In genomic region chr10:80474597-80474910, GRCh38 we compare ENCODE assay signal across 12 cellular contexts. TPM values are rescaled to one million over a fixed set of nuclear protein-coding genes. Genes with fewer than 3 reads are reported as not detected.
DNase-seq lines count a peak whose midpoint lies in the region; ATAC-seq, FAIRE-seq and TF ChIP-seq lines count a peak whose summit lies in the region.
"Had no signal": no experiment of that assay in that cellular context is flagged by ENCODE, and none has a peak within 500 bp of the region (broad histone marks: within the 10 kb centered on the region; RNA-seq: fewer than 3 reads in every experiment).

No MANE protein-coding gene starts in this region.

- intact Hi-C loops in activated CD8-positive, alpha-beta T cell treated with anti-CD3 and anti-CD28 coated beads for 36 hours (cut with micrococcal nuclease) = loop anchor here (10.0 kb wide), 1 partner anchor 270 kb away; the partner anchor contains the start of gene ANXA11

- H3F3A ChIP-seq in DOHH2 (ENCODE audit: control insufficient read depth, insufficient read depth) = peaks cover 14% of the 10 kb centered on the region

- 0 out of 2 replicates have a peak overlapping the region, but pooled peaks have one; percentile 54 for H3K4me2 ChIP-seq in DOHH2 (ENCODE audit: low read length)

- peak overlapping the region; percentile 88 for H3K27ac Mint-ChIP-seq in activated CD8-positive, alpha-beta T cell treated with anti-CD3 and anti-CD28 coated beads for 36 hours

- no peak for FAIRE-seq in GM12891 (lab: Jason Lieb, UNC)

- H3K36me3 ChIP-seq in DOHH2 (ENCODE audit: control insufficient read depth, low read length) (peaks cover 36% of the 10 kb centered on the region), cardiac muscle cell (no peaks in the 10 kb centered on the region), skeletal muscle tissue (ENCODE audit: control insufficient read depth in 3 of 3, insufficient read depth in 3 of 3, low read length in 3 of 3) (peaks cover 0 to 5% (median 2%) of the 10 kb centered on the region in 3 donors)
- H3K36me3 ChIP-seq: thoracic aorta had no signal

- H3K4me3 Mint-ChIP-seq in activated CD8-positive, alpha-beta T cell treated with anti-CD3 and anti-CD28 coated beads for 36 hours = no peak overlapping the region

- no peaks in the 10 kb centered on the region for H3K27me3 Mint-ChIP-seq in activated CD8-positive, alpha-beta T cell treated with anti-CD3 and anti-CD28 coated beads for 36 hours

- no peak for TF ChIP-seq CTCF in DOHH2 (IDR thresholded peaks at IDR 0.05; ENCODE audit: low read depth, low read length, poor library complexity, severe bottlenecking)
- no peak for TF ChIP-seq CTCF in activated CD8-positive, alpha-beta T cell treated with anti-CD3 and anti-CD28 coated beads for 36 hours (IDR thresholded peaks at IDR 0.05)
- no peak for TF ChIP-seq CTCF in cardiac muscle cell (IDR thresholded peaks at IDR 0.05; ENCODE audit: low read depth, low read length)

- peaks cover 55% of the 10 kb centered on the region for H3K4me1 ChIP-seq in DOHH2 (ENCODE audit: control insufficient read depth, low read length)
- peaks cover 9% of the 10 kb centered on the region for H3K4me1 ChIP-seq in cardiac muscle cell (ENCODE audit: low read depth)
- peaks cover 29 to 35% (median 29%) of the 10 kb centered on the region in 3 donors for H3K4me1 ChIP-seq in skeletal muscle tissue (ENCODE audit: control insufficient read depth in 3 of 3, insufficient read depth in 3 of 3, low read length in 3 of 3)

- no peaks in the 10 kb centered on the region for H3K27me3 ChIP-seq in DOHH2 (ENCODE audit: control insufficient read depth, low read length)
- H3K27me3 ChIP-seq in cardiac muscle cell = no peaks in the 10 kb centered on the region
- no peaks in the 10 kb centered on the region for H3K27me3 ChIP-seq in skeletal muscle tissue (ENCODE audit: control insufficient read depth in 3 of 3, insufficient read depth in 3 of 3, low read length in 3 of 3)

- H3K9me3 ChIP-seq in DOHH2 (ENCODE audit: control insufficient read depth, insufficient read depth, low read length) = peaks cover 2% of the 10 kb centered on the region; the same call in 1 of the 2 replicates
- H3K9me3 ChIP-seq in cardiac muscle cell (ENCODE audit: low read depth) = no peaks in the 10 kb centered on the region
- peaks cover 0 to 3% (median 0%) of the 10 kb centered on the region in 3 donors for H3K9me3 ChIP-seq in skeletal muscle tissue (ENCODE audit: control insufficient read depth in 3 of 3, low read length in 3 of 3)

- H3K9me2 ChIP-seq in DOHH2 (replicated peaks; ENCODE audit: control insufficient read depth, low read length) = no peaks in the 10 kb centered on the region

- TF ChIP-seq POLR2A in GM12891 (IDR thresholded peaks at IDR 0.05; ENCODE audit: low read depth, low read length) = no peak

- no peaks in the 10 kb centered on the region for H4K20me1 ChIP-seq in DOHH2 (ENCODE audit: control insufficient read depth, insufficient read depth, low read depth, low read length)

- H3K27ac ChIP-seq in DOHH2 (ENCODE audit: low read depth, low read length) = no peak overlapping the region
- peak overlapping the region; percentile 23 for H3K27ac ChIP-seq in cardiac muscle cell
- peak overlapping the region; percentile 40 for H3K27ac ChIP-seq in skeletal muscle tissue (ENCODE audit: low read depth, low read length)
- H3K27ac ChIP-seq: thoracic aorta had no signal

- no peak overlapping the region for H3K9ac ChIP-seq in skeletal muscle tissue (ENCODE audit: low read depth in 1 of 3, low read length in 3 of 3)

- peaks cover 9% of the 10 kb centered on the region for H3K9me3 Mint-ChIP-seq in activated CD8-positive, alpha-beta T cell treated with anti-CD3 and anti-CD28 coated beads for 36 hours

- POLR2A ChIA-PET in activated CD8-positive, alpha-beta T cell treated with anti-CD3 and anti-CD28 coated beads for 36 hours (lab: Charles Lee) = interaction anchor here (0.9 to 16.7 kb wide), 4 partner anchors 14 to 27 kb away, joined by 6 to 223 read pairs (median 47); no protein-coding TSS in a partner anchor

- no peak for DNase-seq in activated CD8-positive, alpha-beta T cell treated with anti-CD3 and anti-CD28 coated beads for 36 hours
- DNase-seq in cardiac muscle cell (ENCODE audit: low read depth in 1 of 2, low spot score in 1 of 2) = no peak
- no peak for DNase-seq in GM12891 (ENCODE audit: insufficient read length, low spot score)
- DNase-seq in NCI-H748 (lab: John Stamatoyannopoulos, UW; ENCODE audit: unreplicated experiment) = no peak
- DNase-seq: DMS53; effector CD4-positive, alpha-beta T cell; stimulated activated CD4-positive, alpha-beta T cell treated with anti-CD3 and anti-CD28 coated beads, Interleukin-2, amount 100 ng/mL, for 24 hours had no signal

- no peak for ATAC-seq in activated CD8-positive, alpha-beta T cell treated with anti-CD3 and anti-CD28 coated beads for 36 hours
- ATAC-seq in GM19452 (IDR thresholded peaks at IDR 0.05; ENCODE audit: unreplicated experiment) (no peak), GM19397 (IDR thresholded peaks at IDR 0.05; ENCODE audit: unreplicated experiment) (no peak)

- H3K36me3 Mint-ChIP-seq in activated CD8-positive, alpha-beta T cell treated with anti-CD3 and anti-CD28 coated beads for 36 hours (ENCODE audit: low read depth) = peaks cover 56% of the 10 kb centered on the region

- H3K4me1 Mint-ChIP-seq in activated CD8-positive, alpha-beta T cell treated with anti-CD3 and anti-CD28 coated beads for 36 hours (ENCODE audit: low read depth) = peaks cover 81% of the 10 kb centered on the region

- H3K79me2 ChIP-seq in DOHH2 (ENCODE audit: control insufficient read depth, low read length) = peaks cover 65% of the 10 kb centered on the region

- no peak overlapping the region for H3K4me3 ChIP-seq in DOHH2 (ENCODE audit: low read length)
- no peak overlapping the region for H3K4me3 ChIP-seq in cardiac muscle cell
- no peak overlapping the region for H3K4me3 ChIP-seq in skeletal muscle tissue (ENCODE audit: low read length in 3 of 3)
- H3K4me3 ChIP-seq: thoracic aorta had no signal

- CTCF ChIA-PET in activated CD8-positive, alpha-beta T cell treated with anti-CD3 and anti-CD28 coated beads for 36 hours (lab: Charles Lee) = interaction anchor here (1.7 to 37.8 kb wide), 4 partner anchors 10 to 96 kb away, joined by 4 to 1114 read pairs (median 38); no protein-coding TSS in a partner anchor

TF ChIP-seq in GM12891, 5 proteins besides CTCF, POLR2A, EP300 and RAD21:
- TF ChIP-seq POLR2AphosphoS5 (IDR thresholded peaks at IDR 0.05; ENCODE audit: low read depth, low read length) (no peak), TAF1 (IDR thresholded peaks at IDR 0.05; ENCODE audit: low read depth, low read length) (no peak), SPI1 (IDR thresholded peaks at IDR 0.05; ENCODE audit: low read depth, low read length) (no peak), POU2F2 (IDR thresholded peaks at IDR 0.05; ENCODE audit: low read depth, low read length) (no peak), PAX5 (IDR thresholded peaks at IDR 0.05; ENCODE audit: insufficient read depth, low read length, severe bottlenecking) (no peak)

RNA-seq across cellular contexts. Expression of gene TSPAN14, which starts 20.4 kb away (rescaled TPM):
- total RNA-seq in activated CD8-positive, alpha-beta T cell treated with anti-CD3 and anti-CD28 coated beads for 36 hours = 10 to 100 TPM; 43.9 to 45.5 TPM
- total RNA-seq in cardiac muscle cell = 29.5 and 31.6 TPM in 2 replicates
- polyA plus RNA-seq in cardiac muscle cell = 55.1 and 57.0 TPM in 2 replicates
- 6.3 TPM for total RNA-seq in skeletal muscle tissue
- 5.2 TPM for polyA plus RNA-seq in GM12891 (2012; ENCODE audit: low read depth, missing spikeins)
